8 cellular contexts compared by ENCODE assay signal in the genomic region with DNA sequence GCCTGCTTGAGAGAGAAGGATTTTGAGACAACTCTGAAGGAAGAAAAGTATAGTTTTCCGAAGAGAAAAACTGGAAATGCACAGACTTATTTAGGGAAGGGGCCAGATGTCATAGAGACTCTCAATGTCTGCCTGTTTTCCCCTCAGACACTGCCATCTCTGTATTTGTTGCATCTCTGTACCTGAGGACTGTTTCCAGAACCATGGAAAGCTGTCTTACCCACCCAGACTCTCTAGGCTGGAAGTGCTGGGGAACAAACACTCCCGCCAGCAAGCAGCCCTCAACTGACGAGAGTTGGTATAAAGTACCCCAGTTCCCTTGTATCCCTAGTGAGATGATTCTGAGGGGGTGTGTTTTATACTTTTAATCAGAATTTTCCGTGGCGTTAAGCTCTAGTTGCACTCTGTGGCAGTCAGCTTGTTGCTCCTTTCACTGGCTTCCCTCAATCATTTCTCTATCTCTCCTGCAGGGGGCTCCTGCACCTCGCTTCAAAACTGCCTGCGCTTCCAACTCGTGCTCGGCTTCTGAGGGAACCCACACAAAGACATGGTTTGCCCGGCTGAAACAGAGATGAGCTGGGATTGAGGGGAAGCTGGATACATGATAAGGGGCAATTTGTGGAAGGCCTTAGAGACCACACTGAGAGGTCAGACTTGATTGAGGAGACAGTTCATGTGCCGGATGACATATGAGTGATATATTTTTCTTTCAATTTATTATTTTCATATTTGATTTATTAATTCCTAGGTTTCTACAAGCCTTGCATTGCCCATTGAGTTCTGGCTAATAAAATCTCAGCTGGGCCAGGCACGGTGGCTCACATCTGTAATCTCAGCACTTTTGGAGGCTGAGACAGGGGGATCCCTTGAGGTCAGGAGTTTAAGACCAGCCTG. TPM values are rescaled to one million over a fixed set of nuclear protein-coding genes. Genes with fewer than 3 reads are reported as not detected.
DNase-seq lines count a peak whose midpoint lies in the region; ATAC-seq, FAIRE-seq and TF ChIP-seq lines count a peak whose summit lies in the region.

No MANE protein-coding gene starts in this region.

- no peak for ATAC-seq in HG02759 (IDR thresholded peaks at IDR 0.05; ENCODE audit: unreplicated experiment)

- H3K9me3 ChIP-seq in A673 (ENCODE audit: low read depth, low read length, poor library complexity, severe bottlenecking) (no peaks in the 10 kb centered on the region), WERI-Rb-1 (ENCODE audit: severe bottlenecking) (no peaks in the 10 kb centered on the region), mammary epithelial cell (replicated peaks; ENCODE audit: insufficient read depth, low read length) (no peaks in the 10 kb centered on the region), keratinocyte (ENCODE audit: control insufficient read depth, low read depth, low read length) (no peaks in the 10 kb centered on the region)

- no peak overlapping the region for H3K4me3 ChIP-seq in A673 (ENCODE audit: low read depth, low read length, poor library complexity, severe bottlenecking)
- no peak overlapping the region for H3K4me3 ChIP-seq in WERI-Rb-1 (ENCODE audit: low read depth, low read length)
- H3K4me3 ChIP-seq in mammary epithelial cell (replicated peaks in 1 of 3; ENCODE audit: insufficient read depth in 1 of 3, low read depth in 2 of 3, low read length in 3 of 3) = no peak overlapping the region
- no peak overlapping the region for H3K4me3 ChIP-seq in keratinocyte (ENCODE audit: control insufficient read depth in 2 of 3, extremely low read depth in 1 of 3, insufficient read depth in 2 of 3, low read depth in 1 of 3, low read length in 3 of 3)

- H3K4me2 ChIP-seq in mammary epithelial cell (ENCODE audit: insufficient read depth, low read depth, low read length) = no peak overlapping the region
- H3K4me2 ChIP-seq in keratinocyte (ENCODE audit: control insufficient read depth, extremely low read depth, insufficient read depth, low read depth, low read length) = peak overlapping the region; percentile 69

- peak; percentile 74 for FAIRE-seq in keratinocyte (lab: Jason Lieb, UNC)

- POLR2A ChIA-PET in A673 (lab: Charles Lee; ENCODE audit: low non-redundant PET) = no interaction called here

- BruUV-seq in A673 (replicated peaks; lab: Mats Ljungman, UMichigan) (no TSS peak), mammary epithelial cell (replicated peaks; lab: Mats Ljungman, UMichigan) (no TSS peak)

- TF ChIP-seq CTCF in A673 (conservative IDR thresholded peaks at IDR 0.05; ENCODE audit: low read depth, low read length) = peak; percentile 96
- TF ChIP-seq CTCF in GM20000 (IDR thresholded peaks at IDR 0.05; ENCODE audit: extremely low read depth, missing control alignments) = peak; percentile 62
- peak; percentile 80 for TF ChIP-seq CTCF in WERI-Rb-1 (IDR thresholded peaks at IDR 0.05; ENCODE audit: low read depth, low read length)
- peak; percentile 82 to 85 for TF ChIP-seq CTCF in mammary epithelial cell (conservative IDR thresholded peaks at IDR 0.05 in 1 of 2, IDR thresholded peaks at IDR 0.05 in 1 of 2; ENCODE audit: extremely low read depth in 1 of 2, insufficient read depth in 1 of 2, low read depth in 1 of 2, low read length in 2 of 2)
- TF ChIP-seq CTCF in keratinocyte (optimal IDR thresholded peaks at IDR 0.05 in 1 of 3, IDR thresholded peaks at IDR 0.05 in 1 of 3, conservative IDR thresholded peaks at IDR 0.05 in 1 of 3; ENCODE audit: extremely low read depth in 1 of 3, insufficient read depth in 2 of 3, low read length in 3 of 3) = peak; percentile 80 to 83 (median 80)

- H4K20me1 ChIP-seq in mammary epithelial cell (ENCODE audit: insufficient read depth, low read length) (no peaks in the 10 kb centered on the region), keratinocyte (ENCODE audit: control insufficient read depth, extremely low read depth, insufficient read depth, low read length) (no peaks in the 10 kb centered on the region)

- H3K36me3 ChIP-seq in A673 (ENCODE audit: insufficient read depth, low read length, poor library complexity, severe bottlenecking) (no peaks in the 10 kb centered on the region), WERI-Rb-1 (no peaks in the 10 kb centered on the region), mammary epithelial cell (ENCODE audit: insufficient read depth, low read length) (no peaks in the 10 kb centered on the region), keratinocyte (ENCODE audit: control insufficient read depth in 2 of 2, extremely low read depth in 1 of 2, insufficient read depth in 2 of 2, low read length in 2 of 2) (no peaks in the 10 kb centered on the region)

- no peaks in the 10 kb centered on the region for H3K79me2 ChIP-seq in mammary epithelial cell (ENCODE audit: insufficient read depth, low read length)
- no peaks in the 10 kb centered on the region for H3K79me2 ChIP-seq in keratinocyte (ENCODE audit: control insufficient read depth, insufficient read depth, low read length)

- DNase-seq in A673 (ENCODE audit: low spot score) (peak; percentile 90), GM20000 (ENCODE audit: low spot score) (peak; percentile 70), NCI-H2196 (lab: John Stamatoyannopoulos, UW; ENCODE audit: unreplicated experiment) (peak; percentile 67), WERI-Rb-1 (peak; percentile 80), mammary epithelial cell (peak; percentile 56), keratinocyte (ENCODE audit: low read depth, low spot score) (no peak)
- peak; percentile 7 to 16 for DNase-seq in stimulated activated CD4-positive, alpha-beta T cell treated with anti-CD3 and anti-CD28 coated beads, Interleukin-1b, Interleukin-23, amount 100 ng/mL, for 1 hour (ENCODE audit: low read depth in 2 of 2)

- WGBS in mammary epithelial cell (ENCODE audit: low coverage, missing lambda C conversion rate) = 18% methylated on average over 12 of the region's 12 CpGs

- no peak overlapping the region for H3K9ac ChIP-seq in mammary epithelial cell (ENCODE audit: insufficient read depth, low read length)
- H3K9ac ChIP-seq in keratinocyte (ENCODE audit: control insufficient read depth, extremely low read depth, insufficient read depth, low read length) = no peak overlapping the region

- H2AFZ ChIP-seq in mammary epithelial cell (ENCODE audit: low read depth, low read length) (peak overlapping the region; percentile 42), keratinocyte (ENCODE audit: control insufficient read depth, low read length) (peak overlapping the region; percentile 71)

- H3K4me1 ChIP-seq in A673 (ENCODE audit: insufficient read depth, low read length, poor library complexity, severe bottlenecking) (no peaks in the 10 kb centered on the region), mammary epithelial cell (ENCODE audit: insufficient read depth, low read length) (no peaks in the 10 kb centered on the region), keratinocyte (ENCODE audit: control insufficient read depth, extremely low read depth, insufficient read depth, low read length) (peaks cover 3% of the 10 kb centered on the region)

- no peaks in the 10 kb centered on the region for H3K9me1 ChIP-seq in keratinocyte (ENCODE audit: control insufficient read depth, extremely low read depth, insufficient read depth, low read length)

- CTCF ChIA-PET in A673 (lab: Charles Lee) = interaction anchor here (0.6 to 2.2 kb wide), 17 partner anchors 9 to 771 kb away, joined by 3 to 33 read pairs (median 4); no protein-coding TSS in a partner anchor
- CTCF ChIA-PET in mammary epithelial cell (lab: Charles Lee; ENCODE audit: low non-redundant PET) = interaction anchor here (0.5 to 1.2 kb wide), 13 partner anchors 10 to 213 kb away, joined by 3 to 10 read pairs (median 4); no protein-coding TSS in a partner anchor

- dilution Hi-C loops in mammary epithelial cell (cut with HindIII; ENCODE audit: low sequenced_read_pairs) (no loop called here), keratinocyte (cut with MboI; ENCODE audit: extremely low pct_ligation_motif_present, low sequenced_read_pairs) (no loop called here)

- H3K27ac ChIP-seq in A673 (ENCODE audit: low read depth, low read length, poor library complexity, severe bottlenecking) = no peak overlapping the region
- no peak overlapping the region for H3K27ac ChIP-seq in WERI-Rb-1
- no peak overlapping the region for H3K27ac ChIP-seq in mammary epithelial cell (ENCODE audit: insufficient read depth, low read depth, low read length)
- no peak overlapping the region for H3K27ac ChIP-seq in keratinocyte (ENCODE audit: control insufficient read depth, insufficient read depth, low read length)

- H3K27me3 ChIP-seq in A673 (replicated peaks; ENCODE audit: insufficient read depth, low read depth, low read length, poor library complexity) (peaks cover 19% of the 10 kb centered on the region), WERI-Rb-1 (ENCODE audit: insufficient read depth, low read depth, severe bottlenecking) (no peaks in the 10 kb centered on the region), mammary epithelial cell (ENCODE audit: insufficient read depth, low read length) (no peaks in the 10 kb centered on the region), keratinocyte (ENCODE audit: control insufficient read depth, extremely low read depth, insufficient read depth, low read length) (peaks cover 15% of the 10 kb centered on the region)

- intact Hi-C loops in A673 (cut with micrococcal nuclease; ENCODE audit: unreplicated experiment) (loop anchor here (5.0 kb wide), 1 partner anchor 81 kb away; no protein-coding TSS in a partner anchor), mammary epithelial cell (cut with micrococcal nuclease) (loop anchor here (1.0 to 10.0 kb wide), 3 partner anchors 102 to 704 kb away; no protein-coding TSS in a partner anchor)

- in situ Hi-C loops in mammary epithelial cell (cut with MboI; ENCODE audit: low sequenced_read_pairs in 2 of 2) = loop anchor here in 1 of 2 donors (5.0 kb wide), 1 partner anchor 211 kb away; no protein-coding TSS in a partner anchor

RNA-seq across cellular contexts. Expression of a gene that starts 36.9 kb away (rescaled TPM):
- total RNA-seq in A673 (2021) = 38.1 and 40.1 TPM in 2 replicates
- total RNA-seq in mammary epithelial cell = 10 to 100 TPM; 33.2 to 42.7 TPM
- 30.7 TPM for polyA plus RNA-seq in mammary epithelial cell
- polyA minus RNA-seq in mammary epithelial cell = 97.3 TPM
- polyA plus RNA-seq in keratinocyte = 17.4 to 25.3 TPM (median 19.0 TPM) in 3 replicates
- polyA plus RNA-seq in keratinocyte (2011; ENCODE audit: low read depth) = 35.0 TPM
- polyA plus RNA-seq in keratinocyte (2011; cell fraction: cytosol; rRNA removed) = 12.2 and 15.6 TPM in 2 replicates
- 20.9 and 22.9 TPM in 2 replicates for polyA plus RNA-seq in keratinocyte (2011; cell fraction: nucleus; rRNA removed)
- polyA plus RNA-seq in keratinocyte (2012; ENCODE audit: low replicate concordance) = 13.5 and 19.9 TPM in 2 replicates
- 39.4 to 81.0 TPM (median 55.2 TPM) in 3 replicates for polyA minus RNA-seq in keratinocyte
- polyA minus RNA-seq in keratinocyte (2011; cell fraction: cytosol; rRNA and poly(A)+ RNA removed) = 16.3 TPM
- polyA minus RNA-seq in keratinocyte (2011; cell fraction: nucleus; rRNA and poly(A)+ RNA removed) = 24.8 and 34.0 TPM in 2 replicates
